In the genomic region with DNA sequence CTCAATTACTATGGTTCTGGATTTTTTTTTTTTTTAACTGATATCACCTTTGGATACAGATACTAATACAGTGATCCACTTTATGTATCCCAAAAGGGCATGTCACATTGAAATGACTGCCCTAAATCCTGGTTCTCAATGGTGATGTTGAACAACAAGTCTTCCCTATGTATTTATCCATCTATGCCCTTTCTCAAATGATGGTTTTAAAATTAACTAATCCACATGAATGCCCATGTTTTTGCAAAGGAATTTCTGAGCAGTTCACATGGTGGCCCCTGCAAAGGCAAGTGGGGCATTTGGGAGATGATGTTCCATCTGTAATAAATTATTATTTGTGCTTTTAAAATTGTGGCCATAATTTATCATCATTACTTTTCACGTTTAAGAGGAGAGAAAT, we compare ENCODE assay signal across 13 cellular contexts. TPM values are rescaled to one million over a fixed set of nuclear protein-coding genes. Genes with fewer than 3 reads are reported as not detected.
DNase-seq lines count a peak whose midpoint lies in the region.
"Had no signal": no experiment of that assay in that cellular context is flagged by ENCODE, and none has a peak within 500 bp of the region (broad histone marks: within the 10 kb centered on the region; RNA-seq: fewer than 3 reads in every experiment).

No MANE protein-coding gene starts in this region.

- no peaks in the 10 kb centered on the region for H3K27me3 ChIP-seq in layer of hippocampus (ENCODE audit: control insufficient read depth, insufficient read depth, low read length)

- no peaks in the 10 kb centered on the region for H3K36me3 ChIP-seq in SK-N-MC (ENCODE audit: insufficient read depth, low read length)

- no peak for DNase-seq in SK-N-MC (ENCODE audit: low read depth, low spot score)
- DNase-seq in cerebellar cortex (ENCODE audit: low spot score): peak; percentile 54
- no peak for DNase-seq in T-helper 9 cell
- DNase-seq in activated CD8-positive, alpha-beta memory T cell treated with anti-CD3 and anti-CD28 coated beads, Interleukin-2, amount 50 U/mL, for 48 hours: no peak
- no peak for DNase-seq in germinal center (ENCODE audit: low spot score)
- DNase-seq: DMS79, HFFc6, KG1, NCI-H187 treated with DMSO at 0.1 percent for 48 hours, PC-9 had no signal

- H3K4me3 ChIP-seq in SK-N-MC: peak overlapping the region; percentile 94
- H3K4me3 ChIP-seq: PC-9 had no signal

- peak overlapping the region; percentile 63 for H3K9ac ChIP-seq in SK-N-MC (ENCODE audit: insufficient read length)

- H3K27ac ChIP-seq in SK-N-MC: peak overlapping the region; percentile 80
- peak overlapping the region; percentile 46 for H3K27ac ChIP-seq in layer of hippocampus (ENCODE audit: low read depth, low read length)
- H3K27ac ChIP-seq in temporal lobe (ENCODE audit: low read depth, low read length): peak overlapping the region; percentile 73
- H3K27ac ChIP-seq: PC-9, RWPE1 had no signal

- H3K9me3 ChIP-seq in SK-N-MC (ENCODE audit: low read depth, low read length): no peaks in the 10 kb centered on the region

RNA-seq across cellular contexts. Expression of a gene that starts 2.7 kb away (rescaled TPM):
- total RNA-seq in temporal lobe: 110 TPM
- total RNA-seq: PC-9 had no signal
